In the genomic region with DNA sequence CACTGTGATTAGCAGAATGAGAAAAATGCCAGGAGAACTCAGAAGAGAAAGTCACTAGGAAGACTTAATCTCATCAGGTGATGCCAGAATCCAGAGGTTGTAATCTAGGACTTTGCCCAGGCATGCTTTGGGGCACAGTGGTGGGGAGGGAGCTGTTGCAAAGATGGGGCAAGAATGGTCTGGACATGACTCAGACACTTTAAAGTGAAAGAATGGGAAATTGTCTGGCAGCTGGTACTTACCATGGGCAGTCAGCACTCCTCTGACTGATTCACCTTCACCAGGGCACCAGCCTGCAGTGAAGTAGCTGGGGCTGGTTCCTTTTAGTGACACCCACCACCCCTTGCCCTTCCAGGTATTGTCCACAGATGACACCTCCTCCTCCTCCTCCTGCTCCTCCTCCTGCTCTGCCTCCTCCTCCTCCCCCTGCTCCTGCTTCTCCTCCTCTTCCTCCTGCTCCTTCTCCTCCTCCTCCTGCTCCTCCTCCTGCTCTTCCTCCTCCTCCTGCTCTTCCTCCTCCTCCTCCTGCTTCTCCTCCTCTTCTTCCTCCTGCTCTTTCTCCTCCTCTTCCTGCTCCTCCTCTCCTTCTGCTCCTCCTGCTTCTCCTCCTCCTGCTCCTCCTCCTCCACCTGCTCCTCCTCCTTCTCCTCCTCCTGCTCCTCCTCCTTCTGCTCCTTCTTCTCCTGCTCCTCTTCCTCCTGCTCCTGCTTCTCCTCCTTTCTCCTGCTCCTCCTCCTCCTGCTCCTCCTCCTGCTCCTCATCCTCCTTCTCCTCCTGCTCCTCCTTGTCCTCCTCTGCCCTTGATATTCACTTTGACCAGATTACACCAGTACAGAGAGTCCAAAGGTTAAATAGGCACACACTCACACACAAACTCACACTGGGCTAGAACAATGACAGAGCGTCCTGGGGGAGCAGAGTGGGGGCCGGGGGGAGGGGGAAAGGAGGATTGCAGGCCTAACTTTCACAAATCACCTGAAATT, we compare ENCODE assay signal across 8 cellular contexts. TPM values are rescaled to one million over a fixed set of nuclear protein-coding genes. Genes with fewer than 3 reads are reported as not detected.
DNase-seq lines count a peak whose midpoint lies in the region; ATAC-seq, FAIRE-seq and TF ChIP-seq lines count a peak whose summit lies in the region.

Gene CHD9NB, minus strand, starts transcription at position 379 of the 983 bp plus-strand sequence. CDS start 8,739 bp downstream, outside the sequence.

- intact Hi-C loops in upper lobe of right lung (cut with DNase I), result no loop called here

- CTCF ChIA-PET in activated CD8-positive, alpha-beta T cell treated with anti-CD3 and anti-CD28 coated beads, Interleukin-2, amount 10 ng/mL, durations not matched to agents 7 days and 5 days (lab: Charles Lee), result interaction anchor here (0.6 to 4.2 kb wide), 3 partner anchors 77 to 231 kb away, joined by 3 to 24 read pairs (median 3); no protein-coding TSS in a partner anchor

- peaks cover 36% of the 10 kb centered on the region for H3K4me1 Mint-ChIP-seq in activated CD8-positive, alpha-beta T cell treated with anti-CD3 and anti-CD28 coated beads, Interleukin-2, amount 10 ng/mL, durations not matched to agents 7 days and 5 days (ENCODE audit: low read depth)

- H3K36me3 Mint-ChIP-seq in activated CD8-positive, alpha-beta T cell treated with anti-CD3 and anti-CD28 coated beads, Interleukin-2, amount 10 ng/mL, durations not matched to agents 7 days and 5 days (ENCODE audit: low read depth), result no peaks in the 10 kb centered on the region

- no peak within 1 kb of the TSS for H3K27ac Mint-ChIP-seq in activated CD8-positive, alpha-beta T cell treated with anti-CD3 and anti-CD28 coated beads, Interleukin-2, amount 10 ng/mL, durations not matched to agents 7 days and 5 days

- ATAC-seq in activated CD8-positive, alpha-beta T cell treated with anti-CD3 and anti-CD28 coated beads, Interleukin-2, amount 10 ng/mL, durations not matched to agents 7 days and 5 days, result no peak
- peak; percentile 59 for ATAC-seq in upper lobe of right lung

- DNase-seq in NCI-H2196 (lab: John Stamatoyannopoulos, UW; ENCODE audit: unreplicated experiment) (peak; percentile 20), NCI-H2196 treated with DMSO at 0.1 percent for 48 hours (lab: John Stamatoyannopoulos, UW; ENCODE audit: unreplicated experiment) (no peak), HTR-8/SVneo (ENCODE audit: insufficient read length, low spot score) (peak; percentile 74), islet precursor cell (peak; percentile 84), upper lobe of right lung (no peak), GM19239 (ENCODE audit: insufficient read length, low spot score) (no peak)
- no peak for DNase-seq in activated CD8-positive, alpha-beta T cell treated with anti-CD3 and anti-CD28 coated beads, Interleukin-2, amount 10 ng/mL, durations not matched to agents 7 days and 5 days
- DNase-seq in effector CD4-positive, alpha-beta T cell, result no peak

- H3K4me3 ChIP-seq in upper lobe of right lung, result no peak within 1 kb of the TSS

- peaks cover 26% of the 10 kb centered on the region for H3K4me1 ChIP-seq in upper lobe of right lung

- no peaks in the 10 kb centered on the region for H3K27me3 ChIP-seq in upper lobe of right lung

- POLR2A ChIA-PET in activated CD8-positive, alpha-beta T cell treated with anti-CD3 and anti-CD28 coated beads, Interleukin-2, amount 10 ng/mL, durations not matched to agents 7 days and 5 days (lab: Charles Lee), result no interaction called here

- no peaks in the 10 kb centered on the region for H3K27me3 Mint-ChIP-seq in activated CD8-positive, alpha-beta T cell treated with anti-CD3 and anti-CD28 coated beads, Interleukin-2, amount 10 ng/mL, durations not matched to agents 7 days and 5 days (ENCODE audit: low read depth)

- H3K36me3 ChIP-seq in upper lobe of right lung, result no peaks in the 10 kb centered on the region

- no peaks in the 10 kb centered on the region for H3K9me3 ChIP-seq in upper lobe of right lung

- FAIRE-seq in HTR-8/SVneo (lab: Jason Lieb, UNC), result no peak
- no peak for FAIRE-seq in GM19239 (lab: Jason Lieb, UNC)

- peak within 1 kb of the TSS; percentile 3 for H3K27ac ChIP-seq in upper lobe of right lung

- no peaks in the 10 kb centered on the region for H3K9me3 Mint-ChIP-seq in activated CD8-positive, alpha-beta T cell treated with anti-CD3 and anti-CD28 coated beads, Interleukin-2, amount 10 ng/mL, durations not matched to agents 7 days and 5 days (ENCODE audit: insufficient read depth)

- TF ChIP-seq CTCF in upper lobe of right lung (IDR thresholded peaks at IDR 0.05), result no peak

- H3K4me3 Mint-ChIP-seq in activated CD8-positive, alpha-beta T cell treated with anti-CD3 and anti-CD28 coated beads, Interleukin-2, amount 10 ng/mL, durations not matched to agents 7 days and 5 days, result peak within 1 kb of the TSS; percentile 4

RNA-seq across cellular contexts. Expression of gene CHD9NB, which starts in this region (rescaled TPM):
- under 1 TPM; 0.23 to 0.26 TPM for total RNA-seq in activated CD8-positive, alpha-beta T cell treated with anti-CD3 and anti-CD28 coated beads, Interleukin-2, amount 10 ng/mL, durations not matched to agents 7 days and 5 days
- 1.1 TPM for total RNA-seq in upper lobe of right lung

Comparison
In these comparisons a context has a peak if more than half of its experiments do, and no peak if none do; other contexts are left out.
1. DNase-seq: peak in NCI-H2196 (single experiment), HTR-8/SVneo (single experiment) and islet precursor cell (single experiment); none in NCI-H2196 treated with DMSO at 0.1 percent for 48 hours (single experiment), activated CD8-positive, alpha-beta T cell treated with anti-CD3 and anti-CD28 coated beads, Interleukin-2, amount 10 ng/mL, durations not matched to agents 7 days and 5 days (single experiment), upper lobe of right lung (single experiment), effector CD4-positive, alpha-beta T cell (single experiment) and GM19239 (single experiment).